Comparison of ENCODE assay signal across 41 cellular contexts in the genomic region with DNA sequence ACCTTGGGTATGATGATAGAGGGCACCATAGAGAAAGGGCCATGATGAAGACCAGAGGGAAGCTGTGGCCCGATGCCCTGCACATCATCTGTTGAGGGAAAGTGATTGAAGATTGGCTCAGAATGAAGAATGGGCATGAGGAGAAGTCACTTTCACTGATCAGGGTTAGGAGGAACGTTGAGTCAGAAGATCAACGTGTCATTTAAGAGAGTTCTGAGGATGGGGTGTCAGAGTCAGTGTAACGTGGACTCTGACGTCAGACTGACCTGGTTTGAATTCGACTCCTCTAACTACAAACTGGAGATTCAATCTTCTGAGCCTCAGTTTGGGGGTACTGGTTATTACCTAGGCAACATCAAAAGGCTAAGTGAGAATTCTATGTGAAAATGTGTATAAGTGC.
"Had no signal": no experiment of that assay in that cellular context is flagged by ENCODE, and none has a peak within 500 bp of the region (broad histone marks: within the 10 kb centered on the region; RNA-seq: fewer than 3 reads in every experiment).

No MANE protein-coding gene starts in this region.

- H3K36me3 Mint-ChIP-seq: activated naive CD4-positive, alpha-beta T cell treated with anti-CD3 and anti-CD28 coated beads, Interleukin-2, amount 10 ng/mL, durations not matched to agents 7 days and 5 days; activated naive CD4-positive, alpha-beta T cell treated with anti-CD3 and anti-CD28 coated beads, Interleukin-2, amount 50 U/mL, for 24 hours; activated naive CD4-positive, alpha-beta T cell treated with anti-CD3 and anti-CD28 coated beads, Interleukin-2, amount 50 U/mL, for 72 hours; activated naive CD8-positive, alpha-beta T cell; activated naive CD8-positive, alpha-beta T cell treated with anti-CD3 and anti-CD28 coated beads for 36 hours; activated naive CD8-positive, alpha-beta T cell treated with anti-CD3 and anti-CD28 coated beads, Interleukin-2, amount 10 ng/mL, durations not matched to agents 7 days and 5 days; brain had no signal

- DNase-seq: activated effector memory CD4-positive, alpha-beta T cell treated with anti-CD3 and anti-CD28 coated beads, Interleukin-2, amount 50 U/mL, for 16 hours; activated effector memory CD4-positive, alpha-beta T cell treated with Interleukin-2 at 50 U/mL for 16 hours; activated gamma-delta T cell; activated gamma-delta T cell treated with Interleukin-2 at 50 U/mL for 16 hours; activated naive CD4-positive, alpha-beta T cell; activated naive CD4-positive, alpha-beta T cell treated with anti-CD3 and anti-CD28 coated beads for 36 hours; activated naive CD4-positive, alpha-beta T cell treated with anti-CD3 and anti-CD28 coated beads, Interleukin-2, amount 10 ng/mL, durations not matched to agents 7 days and 5 days; activated naive CD4-positive, alpha-beta T cell treated with anti-CD3 and anti-CD28 coated beads, Interleukin-2, amount 50 U/mL, for 16 hours; activated naive CD4-positive, alpha-beta T cell treated with Interleukin-2 at 50 U/mL for 16 hours; activated naive CD8-positive, alpha-beta T cell treated with anti-CD3 and anti-CD28 coated beads for 36 hours; activated naive CD8-positive, alpha-beta T cell treated with anti-CD3 and anti-CD28 coated beads, Interleukin-2, amount 10 ng/mL, durations not matched to agents 7 days and 5 days; activated naive CD8-positive, alpha-beta T cell treated with anti-CD3 and anti-CD28 coated beads, Interleukin-2, amount 50 U/mL, for 24 hours; activated T-cell treated with anti-CD3 and anti-CD28 coated beads for 4 hours; activated T-cell treated with anti-CD3 and anti-CD28 coated beads, Interleukin-2, amount 50 U/mL, for 1 hour; activated T-cell treated with anti-CD3 and anti-CD28 coated beads, Interleukin-2, amount 50 U/mL, for 24 hours; activated T-cell treated with anti-CD3 and anti-CD28 coated beads, Interleukin-2, amount 50 U/mL, for 4 hours; activated T-cell treated with anti-CD3 and anti-CD28 coated beads, Interleukin-2, amount 50 U/mL, for 48 hours; activated T-cell treated with anti-CD3 and anti-CD28 coated beads, Interleukin-2, amount 50 U/mL, for 72 hours; adrenal gland; amniotic stem cell; amygdala; anterior cingulate cortex; aorta; body of pancreas; brain microvascular endothelial cell; caudate nucleus; central memory CD4-positive, alpha-beta T cell; cerebellar nuclear complex had no signal

- H3K4me3 ChIP-seq: adrenal gland, ascending aorta, body of pancreas, breast epithelium, cardiac muscle cell had no signal

- FAIRE-seq: astrocyte, bronchial epithelial cell had no signal

- H3K4me1 Mint-ChIP-seq: activated naive CD4-positive, alpha-beta T cell treated with anti-CD3 and anti-CD28 coated beads, Interleukin-2, amount 10 ng/mL, durations not matched to agents 7 days and 5 days; activated naive CD4-positive, alpha-beta T cell treated with anti-CD3 and anti-CD28 coated beads, Interleukin-2, amount 50 U/mL, for 24 hours; activated naive CD8-positive, alpha-beta T cell treated with anti-CD3 and anti-CD28 coated beads for 36 hours; activated naive CD8-positive, alpha-beta T cell treated with anti-CD3 and anti-CD28 coated beads, Interleukin-2, amount 10 ng/mL, durations not matched to agents 7 days and 5 days; activated naive CD8-positive, alpha-beta T cell treated with anti-CD3 and anti-CD28 coated beads, Interleukin-2, amount 50 U/mL, for 24 hours; activated T-helper 17 cell treated with anti-CD3 and anti-CD28 coated beads, Interleukin-2, amount 50 U/mL, for 72 hours; brain; central memory CD8-positive, alpha-beta T cell had no signal

- H3K27ac Mint-ChIP-seq: activated naive CD4-positive, alpha-beta T cell treated with anti-CD3 and anti-CD28 coated beads for 36 hours; activated naive CD4-positive, alpha-beta T cell treated with anti-CD3 and anti-CD28 coated beads, Interleukin-2, amount 10 ng/mL, durations not matched to agents 7 days and 5 days; activated naive CD4-positive, alpha-beta T cell treated with anti-CD3 and anti-CD28 coated beads, Interleukin-2, amount 50 U/mL, for 24 hours; activated naive CD4-positive, alpha-beta T cell treated with anti-CD3 and anti-CD28 coated beads, Interleukin-2, amount 50 U/mL, for 72 hours; activated naive CD8-positive, alpha-beta T cell; activated naive CD8-positive, alpha-beta T cell treated with anti-CD3 and anti-CD28 coated beads for 36 hours; activated naive CD8-positive, alpha-beta T cell treated with anti-CD3 and anti-CD28 coated beads, Interleukin-2, amount 10 ng/mL, durations not matched to agents 7 days and 5 days; activated naive CD8-positive, alpha-beta T cell treated with anti-CD3 and anti-CD28 coated beads, Interleukin-2, amount 50 U/mL, for 24 hours; activated T-cell treated with anti-CD3 and anti-CD28 coated beads, Interleukin-2, amount 50 U/mL, for 24 hours; activated T-cell treated with anti-CD3 and anti-CD28 coated beads, Interleukin-2, amount 50 U/mL, for 72 hours; activated T-helper 1 cell treated with anti-CD3 and anti-CD28 coated beads, Interleukin-12 subunit alpha, Interleukin-12 subunit beta, Interleukin-2, Interleukin-4 antibody, amounts not matched to agents 30 ng/mL and 10 ng/mL and 1 ng/mL, durations not matched to agents 14 hours and 24 hours and 36 hours; activated T-helper 17 cell treated with anti-CD3 and anti-CD28 coated beads, Interleukin-2, amount 50 U/mL, for 72 hours; activated T-helper 2 cell treated with anti-CD3 and anti-CD28 coated beads, Interferon-gamma antibody, Interleukin-2, Interleukin-4, amounts not matched to agents 10 μg/mL and 5 μg/mL and 100 μg/mL, durations not matched to agents 14 hours and 24 hours and 36 hours; brain had no signal

- H3K27ac ChIP-seq: adrenal gland, ascending aorta, body of pancreas, brain microvascular endothelial cell, breast epithelium, cardiac muscle cell had no signal

- H3K4me1 ChIP-seq: adrenal gland, ascending aorta, body of pancreas, breast epithelium had no signal

- H3K9me3 Mint-ChIP-seq: activated naive CD4-positive, alpha-beta T cell treated with anti-CD3 and anti-CD28 coated beads for 36 hours; activated naive CD4-positive, alpha-beta T cell treated with anti-CD3 and anti-CD28 coated beads, Interleukin-2, amount 10 ng/mL, durations not matched to agents 7 days and 5 days; activated naive CD4-positive, alpha-beta T cell treated with anti-CD3 and anti-CD28 coated beads, Interleukin-2, amount 50 U/mL, for 24 hours; activated naive CD4-positive, alpha-beta T cell treated with anti-CD3 and anti-CD28 coated beads, Interleukin-2, amount 50 U/mL, for 72 hours; activated naive CD8-positive, alpha-beta T cell treated with anti-CD3 and anti-CD28 coated beads for 36 hours; activated naive CD8-positive, alpha-beta T cell treated with anti-CD3 and anti-CD28 coated beads, Interleukin-2, amount 10 ng/mL, durations not matched to agents 7 days and 5 days; activated naive CD8-positive, alpha-beta T cell treated with anti-CD3 and anti-CD28 coated beads, Interleukin-2, amount 50 U/mL, for 24 hours; activated T-cell treated with anti-CD3 and anti-CD28 coated beads, Interleukin-2, amount 50 U/mL, for 24 hours; activated T-cell treated with anti-CD3 and anti-CD28 coated beads, Interleukin-2, amount 50 U/mL, for 4 hours; activated T-cell treated with anti-CD3 and anti-CD28 coated beads, Interleukin-2, amount 50 U/mL, for 72 hours; activated T-helper 1 cell treated with anti-CD3 and anti-CD28 coated beads, Interleukin-12 subunit alpha, Interleukin-12 subunit beta, Interleukin-2, Interleukin-4 antibody, amounts not matched to agents 30 ng/mL and 10 ng/mL and 1 ng/mL, durations not matched to agents 14 hours and 24 hours and 36 hours; activated T-helper 17 cell treated with anti-CD3 and anti-CD28 coated beads, Interleukin-2, amount 50 U/mL, for 72 hours; activated T-helper 2 cell treated with anti-CD3 and anti-CD28 coated beads, Interferon-gamma antibody, Interleukin-2, Interleukin-4, amounts not matched to agents 10 μg/mL and 5 μg/mL and 100 μg/mL, durations not matched to agents 14 hours and 24 hours and 36 hours; central memory CD8-positive, alpha-beta T cell had no signal

- ATAC-seq: activated naive CD4-positive, alpha-beta T cell treated with anti-CD3 and anti-CD28 coated beads, Interleukin-2, amount 50 U/mL, for 72 hours; activated naive CD8-positive, alpha-beta T cell treated with anti-CD3 and anti-CD28 coated beads, Interleukin-2, amount 50 U/mL, for 24 hours; activated T-cell treated with anti-CD3 and anti-CD28 coated beads, Interleukin-2, amount 50 U/mL, for 4 hours; activated T-cell treated with anti-CD3 and anti-CD28 coated beads, Interleukin-2, amount 50 U/mL, for 72 hours; activated T-helper 17 cell treated with anti-CD3 and anti-CD28 coated beads, Interleukin-2, amount 50 U/mL, for 72 hours; body of pancreas had no signal

- H3K4me3 Mint-ChIP-seq: activated naive CD4-positive, alpha-beta T cell treated with anti-CD3 and anti-CD28 coated beads for 36 hours; activated naive CD4-positive, alpha-beta T cell treated with anti-CD3 and anti-CD28 coated beads, Interleukin-2, amount 10 ng/mL, durations not matched to agents 7 days and 5 days; activated naive CD4-positive, alpha-beta T cell treated with anti-CD3 and anti-CD28 coated beads, Interleukin-2, amount 50 U/mL, for 24 hours; activated naive CD8-positive, alpha-beta T cell; activated naive CD8-positive, alpha-beta T cell treated with anti-CD3 and anti-CD28 coated beads for 36 hours; activated naive CD8-positive, alpha-beta T cell treated with anti-CD3 and anti-CD28 coated beads, Interleukin-2, amount 10 ng/mL, durations not matched to agents 7 days and 5 days; activated naive CD8-positive, alpha-beta T cell treated with anti-CD3 and anti-CD28 coated beads, Interleukin-2, amount 50 U/mL, for 24 hours; activated T-cell treated with anti-CD3 and anti-CD28 coated beads, Interleukin-2, amount 50 U/mL, for 24 hours; activated T-cell treated with anti-CD3 and anti-CD28 coated beads, Interleukin-2, amount 50 U/mL, for 4 hours; activated T-cell treated with anti-CD3 and anti-CD28 coated beads, Interleukin-2, amount 50 U/mL, for 72 hours; activated T-helper 1 cell treated with anti-CD3 and anti-CD28 coated beads, Interleukin-12 subunit alpha, Interleukin-12 subunit beta, Interleukin-2, Interleukin-4 antibody, amounts not matched to agents 30 ng/mL and 10 ng/mL and 1 ng/mL, durations not matched to agents 14 hours and 24 hours and 36 hours; activated T-helper 17 cell treated with anti-CD3 and anti-CD28 coated beads, Interleukin-2, amount 50 U/mL, for 72 hours; brain; central memory CD8-positive, alpha-beta T cell had no signal

- H3K27me3 Mint-ChIP-seq: activated naive CD4-positive, alpha-beta T cell treated with anti-CD3 and anti-CD28 coated beads, Interleukin-2, amount 10 ng/mL, durations not matched to agents 7 days and 5 days; activated naive CD4-positive, alpha-beta T cell treated with anti-CD3 and anti-CD28 coated beads, Interleukin-2, amount 50 U/mL, for 24 hours; activated naive CD8-positive, alpha-beta T cell; activated naive CD8-positive, alpha-beta T cell treated with anti-CD3 and anti-CD28 coated beads for 36 hours; activated naive CD8-positive, alpha-beta T cell treated with anti-CD3 and anti-CD28 coated beads, Interleukin-2, amount 10 ng/mL, durations not matched to agents 7 days and 5 days; central memory CD8-positive, alpha-beta T cell had no signal

- H3K36me3 ChIP-seq: adrenal gland, ascending aorta, brain microvascular endothelial cell, breast epithelium, cardiac muscle cell had no signal

- H3K27me3 ChIP-seq: adrenal gland, ascending aorta, body of pancreas, brain microvascular endothelial cell, breast epithelium, cardiac muscle cell had no signal

- H3K9me3 ChIP-seq: adrenal gland, ascending aorta, body of pancreas, breast epithelium had no signal
